ENCODE assay signal across 16 cellular contexts in the genomic region with DNA sequence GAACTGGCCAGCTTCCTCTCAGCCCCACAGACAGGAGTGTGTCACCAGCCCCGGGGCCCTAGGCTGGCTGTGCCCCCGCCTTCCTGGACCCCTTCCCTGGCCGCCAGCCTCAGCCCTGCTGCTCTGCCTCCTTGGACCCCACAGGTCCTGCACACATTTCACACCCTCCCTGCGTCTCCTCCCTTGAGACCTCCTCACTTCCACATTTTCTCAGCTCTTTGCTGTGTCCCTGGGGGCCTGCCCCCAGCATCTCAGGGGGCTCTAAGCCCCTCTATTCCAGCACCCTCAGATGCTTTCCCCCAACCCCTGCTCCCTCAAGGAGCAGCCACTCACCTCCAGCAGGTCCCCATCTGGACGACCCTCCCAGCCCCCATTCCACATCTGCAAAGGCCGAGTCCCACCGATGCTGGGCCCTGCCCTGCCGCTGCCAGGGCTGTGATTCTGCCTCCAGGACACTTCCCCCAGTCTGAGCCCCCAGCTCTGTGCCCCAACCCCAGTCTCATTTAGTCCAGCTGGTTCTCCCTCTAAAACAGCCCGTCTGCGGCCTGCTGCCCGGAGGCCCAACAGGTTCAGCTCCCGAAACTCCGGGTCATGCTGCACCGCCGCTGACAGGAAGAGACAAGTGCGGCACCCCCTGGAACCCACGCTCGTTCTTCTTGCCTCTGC. TPM values are rescaled to one million over a fixed set of nuclear protein-coding genes. Genes with fewer than 3 reads are reported as not detected.
DNase-seq lines count a peak whose midpoint lies in the region; ATAC-seq and TF ChIP-seq lines count a peak whose summit lies in the region.
"Had no signal": no experiment of that assay in that cellular context is flagged by ENCODE, and none has a peak within 500 bp of the region (broad histone marks: within the 10 kb centered on the region; RNA-seq: fewer than 3 reads in every experiment).

No MANE protein-coding gene starts in this region.

- H4K91ac ChIP-seq in H9 (ENCODE audit: insufficient read length, low read depth, low read length), result no peak overlapping the region

- H3T11ph ChIP-seq in H9 (ENCODE audit: low read length), result no peak overlapping the region

- H2BK20ac ChIP-seq in H9 (ENCODE audit: low read depth, low read length, poor library complexity, severe bottlenecking), result no peak overlapping the region

- no peaks in the 10 kb centered on the region for H3K9me3 Mint-ChIP-seq in H9
- H3K9me3 Mint-ChIP-seq in central memory CD8-positive, alpha-beta T cell, result no peaks in the 10 kb centered on the region
- no peaks in the 10 kb centered on the region for H3K9me3 Mint-ChIP-seq in stimulated activated memory B cell treated with anti-CD40 and anti-IgM and Interleukin-4, amounts not matched to agents 10 μg/mL and 1 μg/mL and 100 μg/mL, for 72 hours
- H3K9me3 Mint-ChIP-seq: T-cell had no signal

- H4K20me1 ChIP-seq in H9 (ENCODE audit: control insufficient read depth, insufficient read depth, insufficient read length), result no peaks in the 10 kb centered on the region

- peaks cover 12 to 20% of the 10 kb centered on the region in 2 experiments for H3K4me1 Mint-ChIP-seq in H9
- H3K4me1 Mint-ChIP-seq in central memory CD8-positive, alpha-beta T cell, result no peaks in the 10 kb centered on the region
- peaks cover 48% of the 10 kb centered on the region for H3K4me1 Mint-ChIP-seq in stimulated activated memory B cell treated with anti-CD40 and anti-IgM and Interleukin-4, amounts not matched to agents 10 μg/mL and 1 μg/mL and 100 μg/mL, for 72 hours

- H4K5ac ChIP-seq in H9 (ENCODE audit: insufficient read length, low read depth, low read length), result no peak overlapping the region

- no peak overlapping the region for H2BK5ac ChIP-seq in H9 (ENCODE audit: insufficient read length, low read length)

- H3K4me3 Mint-ChIP-seq in H9, result no peak overlapping the region
- H3K4me3 Mint-ChIP-seq in central memory CD8-positive, alpha-beta T cell, result no peak overlapping the region
- H3K4me3 Mint-ChIP-seq in stimulated activated memory B cell treated with anti-CD40 and anti-IgM and Interleukin-4, amounts not matched to agents 10 μg/mL and 1 μg/mL and 100 μg/mL, for 72 hours, result peak overlapping the region; percentile 45
- H3K4me3 Mint-ChIP-seq: T-cell had no signal

- no peak for TF ChIP-seq CTCF in H9 (conservative IDR thresholded peaks at IDR 0.05)

- no CpG with 5 or more reads among the region's 18 CpGs for WGBS in H9 (ENCODE audit: extremely low coverage, insufficient read length, low lambda C conversion rate)

- no peak overlapping the region for H3K27ac ChIP-seq in H9 (ENCODE audit: insufficient read length, low read depth, low read length)
- H3K27ac ChIP-seq: HL-60, RWPE1 had no signal

- no peak overlapping the region for H3K18ac ChIP-seq in H9 (ENCODE audit: insufficient read length, low read depth, low read length)

- H2AFZ ChIP-seq in H9 (ENCODE audit: low read length), result no peak overlapping the region

- peak overlapping the region in 2 of 3 experiments; percentile 34 to 76; a peak in 2 of 7 replicates for H3K27ac Mint-ChIP-seq in H9
- peak overlapping the region; percentile 51 for H3K27ac Mint-ChIP-seq in central memory CD8-positive, alpha-beta T cell (ENCODE audit: low read depth)
- H3K27ac Mint-ChIP-seq in stimulated activated memory B cell treated with anti-CD40 and anti-IgM and Interleukin-4, amounts not matched to agents 10 μg/mL and 1 μg/mL and 100 μg/mL, for 72 hours, result peak overlapping the region; percentile 63
- H3K27ac Mint-ChIP-seq: T-cell had no signal

- no peaks in the 10 kb centered on the region for H3K23me2 ChIP-seq in H9 (ENCODE audit: insufficient read length, low read depth, low read length, poor library complexity, severe bottlenecking)

- H3K27me3 Mint-ChIP-seq in H9 (ENCODE audit: low read depth), result peaks cover 7% of the 10 kb centered on the region
- H3K27me3 Mint-ChIP-seq in central memory CD8-positive, alpha-beta T cell, result peaks cover 8% of the 10 kb centered on the region
- H3K27me3 Mint-ChIP-seq in stimulated activated memory B cell treated with anti-CD40 and anti-IgM and Interleukin-4, amounts not matched to agents 10 μg/mL and 1 μg/mL and 100 μg/mL, for 72 hours, result peaks cover 38% of the 10 kb centered on the region

- no peak overlapping the region for H2BK12ac ChIP-seq in H9 (ENCODE audit: insufficient read length, low read depth, low read length)

- H4K8ac ChIP-seq in H9 (replicated peaks; ENCODE audit: insufficient read length, low read depth, low read length), result no peak overlapping the region

- no peak overlapping the region for H3K4ac ChIP-seq in H9 (ENCODE audit: low read depth, low read length)

- H2BK120ac ChIP-seq in H9 (ENCODE audit: low read depth, low read length, poor library complexity, severe bottlenecking), result no peak overlapping the region

- H3K23ac ChIP-seq in H9 (ENCODE audit: insufficient read length, low read depth, low read length), result no peak overlapping the region

- no peak overlapping the region for H3K56ac ChIP-seq in H9 (ENCODE audit: insufficient read length, low read depth, low read length)

- H3K79me2 ChIP-seq in H9 (ENCODE audit: insufficient read depth, low read length), result no peaks in the 10 kb centered on the region

- H3K79me1 ChIP-seq in H9 (ENCODE audit: insufficient read depth, low read depth, low read length, poor library complexity, severe bottlenecking), result no peaks in the 10 kb centered on the region

- H3K36me3 Mint-ChIP-seq in H9 (ENCODE audit: insufficient read depth in 1 of 3, low read depth in 3 of 3), result peaks cover 0 to 5% (median 0%) of the 10 kb centered on the region in 3 experiments; a peak in 3 of 7 replicates
- H3K36me3 Mint-ChIP-seq in central memory CD8-positive, alpha-beta T cell (ENCODE audit: insufficient read depth), result no peaks in the 10 kb centered on the region
- H3K36me3 Mint-ChIP-seq in stimulated activated memory B cell treated with anti-CD40 and anti-IgM and Interleukin-4, amounts not matched to agents 10 μg/mL and 1 μg/mL and 100 μg/mL, for 72 hours, result no peaks in the 10 kb centered on the region
- H3K36me3 Mint-ChIP-seq: T-cell had no signal

- no peak overlapping the region for H3K4me2 ChIP-seq in H9 (ENCODE audit: insufficient read depth, insufficient read length, low read length)

- H3K14ac ChIP-seq in H9 (ENCODE audit: insufficient read depth, low read length), result no peak overlapping the region

- H2AK5ac ChIP-seq in H9 (ENCODE audit: insufficient read length, low read length), result no peak overlapping the region

- H2BK15ac ChIP-seq in H9 (ENCODE audit: low read depth, low read length), result no peak overlapping the region

- H3K4me1 ChIP-seq in H9 (ENCODE audit: insufficient read depth, low read length), result peaks cover 3% of the 10 kb centered on the region; the same call in 1 of the 2 replicates

- H3K9me3 ChIP-seq in H9 (ENCODE audit: control insufficient read depth, low read depth, low read length), result no peaks in the 10 kb centered on the region

- ATAC-seq in central memory CD8-positive, alpha-beta T cell (replicated peaks; ENCODE audit: extremely low read depth, poor library complexity, severe bottlenecking), result no peak
- peak; percentile 49 for ATAC-seq in stimulated activated memory B cell treated with anti-CD40 and anti-IgM and Interleukin-4, amounts not matched to agents 10 μg/mL and 1 μg/mL and 100 μg/mL, for 72 hours
- ATAC-seq in HG02759 (IDR thresholded peaks at IDR 0.05; ENCODE audit: unreplicated experiment), result no peak
- ATAC-seq: T-cell had no signal

- H3K27me3 ChIP-seq in H9 (ENCODE audit: insufficient read depth, low read length), result no peaks in the 10 kb centered on the region

- no peak overlapping the region for H3K9ac ChIP-seq in H9 (ENCODE audit: extremely low read depth, insufficient read length, low read length)

- DNase-seq in H9, result no peak
- peak; percentile 61 for DNase-seq in NAMALWA (ENCODE audit: low spot score)
- no peak for DNase-seq in central memory CD8-positive, alpha-beta T cell (ENCODE audit: low spot score in 2 of 2)
- no peak for DNase-seq in foreskin melanocyte
- DNase-seq in middle frontal gyrus (ENCODE audit: extremely low spot score, low spot score), result no peak
- DNase-seq: C1 segment of cervical spinal cord, COR-L47, MM.1S, NCI-H1436, NCI-H2081, T-cell had no signal

RNA-seq across cellular contexts. Expression of a gene that starts 4.2 kb away (rescaled TPM):
- not detected in 2 replicates for total RNA-seq in H9 (2021)
- total RNA-seq: SK-MEL-5, T-cell had no signal

RNA-seq across cellular contexts. Expression of a gene that starts 6.2 kb away (rescaled TPM):
- 378 and 386 TPM in 2 replicates for total RNA-seq in H9 (2021)

RNA-seq across cellular contexts. Expression of a gene that starts 7.6 kb away (rescaled TPM):
- 0.15 and 0.20 TPM in 2 replicates for total RNA-seq in H9 (2021)
- total RNA-seq: SK-MEL-5, T-cell had no signal

RNA-seq across cellular contexts. Expression of a gene that starts 9.9 kb away (rescaled TPM):
- total RNA-seq in H9 (2021), result 1.0 and 1.9 TPM in 2 replicates

RNA-seq across cellular contexts. Expression of a gene that starts 12.9 kb away (rescaled TPM):
- 7.7 and 8.1 TPM in 2 replicates for total RNA-seq in H9 (2021)
- total RNA-seq: SK-MEL-5 had no signal
